ENCODE assay signal across 2 cellular contexts in the genomic region with DNA sequence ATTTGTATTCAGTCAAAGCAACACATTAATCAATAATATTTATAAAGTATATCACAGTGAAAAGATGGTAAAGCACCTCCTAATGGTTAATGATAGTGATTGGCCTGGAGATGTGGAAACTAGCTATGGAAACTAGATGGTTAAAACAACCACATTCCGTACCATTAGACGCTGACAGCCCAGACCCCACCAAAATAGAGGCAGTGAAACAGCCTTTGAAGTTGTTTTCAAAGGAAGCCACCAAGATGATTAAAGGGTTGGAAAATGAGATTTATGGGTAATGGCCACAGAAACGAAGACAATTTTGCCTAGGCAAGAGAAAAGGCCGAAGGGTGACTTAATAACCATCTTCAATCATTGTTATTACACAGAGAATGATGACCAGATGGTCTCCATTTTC.
TF ChIP-seq lines count a peak whose summit lies in the region.

No MANE protein-coding gene starts in this region.

TF ChIP-seq in HCT116, 20 proteins besides CTCF, POLR2A, EP300 and RAD21 (continued from another document):
- no peak for TF ChIP-seq TCF7L2 (IDR thresholded peaks at IDR 0.05; ENCODE audit: borderline replicate concordance, extremely low read depth, insufficient read depth, insufficient read length)
- TF ChIP-seq ELF1 (IDR thresholded peaks at IDR 0.05; ENCODE audit: borderline replicate concordance, low read depth): no peak
- no peak for TF ChIP-seq FOSL1 (IDR thresholded peaks at IDR 0.05; ENCODE audit: low read depth)

TF ChIP-seq in WTC11, 78 proteins besides CTCF, POLR2A, EP300 and RAD21:
- TF ChIP-seq ARID4B (CRISPR knock-in tag; IDR thresholded peaks at IDR 0.05; ENCODE audit: borderline replicate concordance): no peak
- TF ChIP-seq AFF4 (CRISPR knock-in tag; IDR thresholded peaks at IDR 0.05; ENCODE audit: borderline replicate concordance): no peak
- TF ChIP-seq, protein P1, sequence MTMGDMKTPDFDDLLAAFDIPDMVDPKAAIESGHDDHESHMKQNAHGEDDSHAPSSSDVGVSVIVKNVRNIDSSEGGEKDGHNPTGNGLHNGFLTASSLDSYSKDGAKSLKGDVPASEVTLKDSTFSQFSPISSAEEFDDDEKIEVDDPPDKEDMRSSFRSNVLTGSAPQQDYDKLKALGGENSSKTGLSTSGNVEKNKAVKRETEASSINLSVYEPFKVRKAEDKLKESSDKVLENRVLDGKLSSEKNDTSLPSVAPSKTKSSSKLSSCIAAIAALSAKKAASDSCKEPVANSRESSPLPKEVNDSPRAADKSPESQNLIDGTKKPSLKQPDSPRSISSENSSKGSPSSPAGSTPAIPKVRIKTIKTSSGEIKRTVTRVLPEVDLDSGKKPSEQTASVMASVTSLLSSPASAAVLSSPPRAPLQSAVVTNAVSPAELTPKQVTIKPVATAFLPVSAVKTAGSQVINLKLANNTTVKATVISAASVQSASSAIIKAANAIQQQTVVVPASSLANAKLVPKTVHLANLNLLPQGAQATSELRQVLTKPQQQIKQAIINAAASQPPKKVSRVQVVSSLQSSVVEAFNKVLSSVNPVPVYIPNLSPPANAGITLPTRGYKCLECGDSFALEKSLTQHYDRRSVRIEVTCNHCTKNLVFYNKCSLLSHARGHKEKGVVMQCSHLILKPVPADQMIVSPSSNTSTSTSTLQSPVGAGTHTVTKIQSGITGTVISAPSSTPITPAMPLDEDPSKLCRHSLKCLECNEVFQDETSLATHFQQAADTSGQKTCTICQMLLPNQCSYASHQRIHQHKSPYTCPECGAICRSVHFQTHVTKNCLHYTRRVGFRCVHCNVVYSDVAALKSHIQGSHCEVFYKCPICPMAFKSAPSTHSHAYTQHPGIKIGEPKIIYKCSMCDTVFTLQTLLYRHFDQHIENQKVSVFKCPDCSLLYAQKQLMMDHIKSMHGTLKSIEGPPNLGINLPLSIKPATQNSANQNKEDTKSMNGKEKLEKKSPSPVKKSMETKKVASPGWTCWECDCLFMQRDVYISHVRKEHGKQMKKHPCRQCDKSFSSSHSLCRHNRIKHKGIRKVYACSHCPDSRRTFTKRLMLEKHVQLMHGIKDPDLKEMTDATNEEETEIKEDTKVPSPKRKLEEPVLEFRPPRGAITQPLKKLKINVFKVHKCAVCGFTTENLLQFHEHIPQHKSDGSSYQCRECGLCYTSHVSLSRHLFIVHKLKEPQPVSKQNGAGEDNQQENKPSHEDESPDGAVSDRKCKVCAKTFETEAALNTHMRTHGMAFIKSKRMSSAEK (CRISPR knock-in tag; IDR thresholded peaks at IDR 0.05; ENCODE audit: borderline replicate concordance): no peak
- TF ChIP-seq MYBL2 (CRISPR knock-in tag; IDR thresholded peaks at IDR 0.05): no peak
- no peak for TF ChIP-seq OVOL2 (CRISPR knock-in tag; IDR thresholded peaks at IDR 0.05; ENCODE audit: borderline replicate concordance)
- TF ChIP-seq, protein P2, sequence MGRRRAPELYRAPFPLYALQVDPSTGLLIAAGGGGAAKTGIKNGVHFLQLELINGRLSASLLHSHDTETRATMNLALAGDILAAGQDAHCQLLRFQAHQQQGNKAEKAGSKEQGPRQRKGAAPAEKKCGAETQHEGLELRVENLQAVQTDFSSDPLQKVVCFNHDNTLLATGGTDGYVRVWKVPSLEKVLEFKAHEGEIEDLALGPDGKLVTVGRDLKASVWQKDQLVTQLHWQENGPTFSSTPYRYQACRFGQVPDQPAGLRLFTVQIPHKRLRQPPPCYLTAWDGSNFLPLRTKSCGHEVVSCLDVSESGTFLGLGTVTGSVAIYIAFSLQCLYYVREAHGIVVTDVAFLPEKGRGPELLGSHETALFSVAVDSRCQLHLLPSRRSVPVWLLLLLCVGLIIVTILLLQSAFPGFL (CRISPR knock-in tag; IDR thresholded peaks at IDR 0.05; ENCODE audit: borderline replicate concordance): no peak
- TF ChIP-seq, protein P3, sequence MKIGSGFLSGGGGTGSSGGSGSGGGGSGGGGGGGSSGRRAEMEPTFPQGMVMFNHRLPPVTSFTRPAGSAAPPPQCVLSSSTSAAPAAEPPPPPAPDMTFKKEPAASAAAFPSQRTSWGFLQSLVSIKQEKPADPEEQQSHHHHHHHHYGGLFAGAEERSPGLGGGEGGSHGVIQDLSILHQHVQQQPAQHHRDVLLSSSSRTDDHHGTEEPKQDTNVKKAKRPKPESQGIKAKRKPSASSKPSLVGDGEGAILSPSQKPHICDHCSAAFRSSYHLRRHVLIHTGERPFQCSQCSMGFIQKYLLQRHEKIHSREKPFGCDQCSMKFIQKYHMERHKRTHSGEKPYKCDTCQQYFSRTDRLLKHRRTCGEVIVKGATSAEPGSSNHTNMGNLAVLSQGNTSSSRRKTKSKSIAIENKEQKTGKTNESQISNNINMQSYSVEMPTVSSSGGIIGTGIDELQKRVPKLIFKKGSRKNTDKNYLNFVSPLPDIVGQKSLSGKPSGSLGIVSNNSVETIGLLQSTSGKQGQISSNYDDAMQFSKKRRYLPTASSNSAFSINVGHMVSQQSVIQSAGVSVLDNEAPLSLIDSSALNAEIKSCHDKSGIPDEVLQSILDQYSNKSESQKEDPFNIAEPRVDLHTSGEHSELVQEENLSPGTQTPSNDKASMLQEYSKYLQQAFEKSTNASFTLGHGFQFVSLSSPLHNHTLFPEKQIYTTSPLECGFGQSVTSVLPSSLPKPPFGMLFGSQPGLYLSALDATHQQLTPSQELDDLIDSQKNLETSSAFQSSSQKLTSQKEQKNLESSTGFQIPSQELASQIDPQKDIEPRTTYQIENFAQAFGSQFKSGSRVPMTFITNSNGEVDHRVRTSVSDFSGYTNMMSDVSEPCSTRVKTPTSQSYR (CRISPR knock-in tag; IDR thresholded peaks at IDR 0.05): no peak
- no peak for TF ChIP-seq ZBTB43 (CRISPR knock-in tag; IDR thresholded peaks at IDR 0.05)
- no peak for TF ChIP-seq ZNF219 (CRISPR knock-in tag; IDR thresholded peaks at IDR 0.05; ENCODE audit: borderline replicate concordance)
- no peak for TF ChIP-seq ATF2 (CRISPR knock-in tag; IDR thresholded peaks at IDR 0.05; ENCODE audit: borderline replicate concordance, low read depth)
- TF ChIP-seq RELA (CRISPR knock-in tag; IDR thresholded peaks at IDR 0.05; ENCODE audit: borderline replicate concordance): no peak
- TF ChIP-seq, protein P4, sequence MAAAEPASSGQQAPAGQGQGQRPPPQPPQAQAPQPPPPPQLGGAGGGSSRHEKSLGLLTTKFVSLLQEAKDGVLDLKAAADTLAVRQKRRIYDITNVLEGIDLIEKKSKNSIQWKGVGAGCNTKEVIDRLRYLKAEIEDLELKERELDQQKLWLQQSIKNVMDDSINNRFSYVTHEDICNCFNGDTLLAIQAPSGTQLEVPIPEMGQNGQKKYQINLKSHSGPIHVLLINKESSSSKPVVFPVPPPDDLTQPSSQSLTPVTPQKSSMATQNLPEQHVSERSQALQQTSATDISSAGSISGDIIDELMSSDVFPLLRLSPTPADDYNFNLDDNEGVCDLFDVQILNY (CRISPR knock-in tag; IDR thresholded peaks at IDR 0.05): no peak
- TF ChIP-seq CREM (CRISPR knock-in tag; IDR thresholded peaks at IDR 0.05): no peak
- no peak for TF ChIP-seq CBFB (CRISPR knock-in tag; IDR thresholded peaks at IDR 0.05; ENCODE audit: low read depth)
- TF ChIP-seq, protein P5, sequence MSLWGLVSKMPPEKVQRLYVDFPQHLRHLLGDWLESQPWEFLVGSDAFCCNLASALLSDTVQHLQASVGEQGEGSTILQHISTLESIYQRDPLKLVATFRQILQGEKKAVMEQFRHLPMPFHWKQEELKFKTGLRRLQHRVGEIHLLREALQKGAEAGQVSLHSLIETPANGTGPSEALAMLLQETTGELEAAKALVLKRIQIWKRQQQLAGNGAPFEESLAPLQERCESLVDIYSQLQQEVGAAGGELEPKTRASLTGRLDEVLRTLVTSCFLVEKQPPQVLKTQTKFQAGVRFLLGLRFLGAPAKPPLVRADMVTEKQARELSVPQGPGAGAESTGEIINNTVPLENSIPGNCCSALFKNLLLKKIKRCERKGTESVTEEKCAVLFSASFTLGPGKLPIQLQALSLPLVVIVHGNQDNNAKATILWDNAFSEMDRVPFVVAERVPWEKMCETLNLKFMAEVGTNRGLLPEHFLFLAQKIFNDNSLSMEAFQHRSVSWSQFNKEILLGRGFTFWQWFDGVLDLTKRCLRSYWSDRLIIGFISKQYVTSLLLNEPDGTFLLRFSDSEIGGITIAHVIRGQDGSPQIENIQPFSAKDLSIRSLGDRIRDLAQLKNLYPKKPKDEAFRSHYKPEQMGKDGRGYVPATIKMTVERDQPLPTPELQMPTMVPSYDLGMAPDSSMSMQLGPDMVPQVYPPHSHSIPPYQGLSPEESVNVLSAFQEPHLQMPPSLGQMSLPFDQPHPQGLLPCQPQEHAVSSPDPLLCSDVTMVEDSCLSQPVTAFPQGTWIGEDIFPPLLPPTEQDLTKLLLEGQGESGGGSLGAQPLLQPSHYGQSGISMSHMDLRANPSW (CRISPR knock-in tag; conservative IDR thresholded peaks at IDR 0.05; ENCODE audit: low read depth): no peak
